Comparison of ENCODE assay signal across 33 cellular contexts in the genomic region with DNA sequence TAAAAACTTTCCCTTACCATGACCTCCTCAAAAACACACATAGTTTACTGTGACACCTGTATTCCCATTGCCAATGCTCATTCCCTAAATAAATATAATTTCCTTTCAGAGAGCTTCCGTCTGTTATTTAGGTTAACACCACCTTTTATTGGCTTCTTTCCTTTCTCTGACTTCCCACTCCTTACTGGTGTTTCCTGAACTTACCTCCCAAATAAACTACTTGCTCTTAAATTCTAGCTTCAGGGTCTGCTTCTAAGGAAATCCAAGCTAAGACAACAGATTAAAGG.
"Had no signal": no experiment of that assay in that cellular context is flagged by ENCODE, and none has a peak within 500 bp of the region (broad histone marks: within the 10 kb centered on the region; RNA-seq: fewer than 3 reads in every experiment).

No MANE protein-coding gene starts in this region.

- H3K4me3 Mint-ChIP-seq: activated B cell treated with CpG ODN at 0.5 μM for 24 hours; activated CD8-positive, alpha-beta T cell treated with anti-CD3 and anti-CD28 coated beads for 36 hours; activated naive CD4-positive, alpha-beta T cell treated with anti-CD3 and anti-CD28 coated beads for 36 hours; activated naive CD4-positive, alpha-beta T cell treated with anti-CD3 and anti-CD28 coated beads, Interleukin-2, amount 50 U/mL, for 24 hours; activated T-cell treated with anti-CD3 and anti-CD28 coated beads, Interleukin-2, amount 50 U/mL, for 4 hours; activated T-helper 17 cell treated with anti-CD3 and anti-CD28 coated beads, Interleukin-2, amount 50 U/mL, for 72 hours; brain; T-helper 17 cell; T-helper 2 cell treated with Interferon-gamma antibody and Interleukin-4, amounts not matched to agents 5 μg/mL and 100 μg/mL, for 36 hours had no signal

- H3K27ac Mint-ChIP-seq: activated B cell treated with CpG ODN at 0.5 μM for 24 hours; activated naive CD4-positive, alpha-beta T cell treated with anti-CD3 and anti-CD28 coated beads for 36 hours; activated naive CD4-positive, alpha-beta T cell treated with anti-CD3 and anti-CD28 coated beads, Interleukin-2, amount 50 U/mL, for 24 hours; brain; T-helper 17 cell; T-helper 2 cell treated with Interferon-gamma antibody and Interleukin-4, amounts not matched to agents 5 μg/mL and 100 μg/mL, for 36 hours had no signal

- ATAC-seq: activated CD4-positive, CD25-positive, alpha-beta regulatory T cell treated with anti-CD3 and anti-CD28 coated beads, Interleukin-2, amount 50 U/mL, for 24 hours; activated CD8-positive, alpha-beta T cell treated with anti-CD3 and anti-CD28 coated beads for 36 hours; activated T-cell treated with anti-CD3 and anti-CD28 coated beads, Interleukin-2, amount 50 U/mL, for 4 hours; activated T-helper 17 cell treated with anti-CD3 and anti-CD28 coated beads, Interleukin-2, amount 50 U/mL, for 72 hours; gastroesophageal sphincter; T-helper 17 cell had no signal

- H3K4me1 ChIP-seq: breast epithelium, esophagus squamous epithelium had no signal

- H3K27ac ChIP-seq: breast epithelium, cardiac muscle cell, coronary artery, epithelial cell of prostate, esophagus squamous epithelium, gastroesophageal sphincter, WERI-Rb-1 had no signal

- H3K4me1 Mint-ChIP-seq: activated B cell treated with CpG ODN at 0.5 μM for 24 hours, brain had no signal

- H3K36me3 ChIP-seq: breast epithelium had no signal

- FAIRE-seq: endometrium, endothelial cell of umbilical vein had no signal

- H3K27me3 Mint-ChIP-seq: activated B cell treated with CpG ODN at 0.5 μM for 24 hours; activated CD8-positive, alpha-beta T cell treated with anti-CD3 and anti-CD28 coated beads for 36 hours; activated naive CD4-positive, alpha-beta T cell treated with anti-CD3 and anti-CD28 coated beads, Interleukin-2, amount 50 U/mL, for 24 hours; activated T-helper 17 cell treated with anti-CD3 and anti-CD28 coated beads, Interleukin-2, amount 50 U/mL, for 72 hours; brain; T-helper 17 cell had no signal

- H3K4me3 ChIP-seq: adrenal gland, breast epithelium, cardiac muscle cell, coronary artery, esophagus squamous epithelium, gastroesophageal sphincter had no signal

- DNase-seq: activated B cell treated with CpG ODN at 0.5 μM for 24 hours; activated CD4-positive, alpha-beta T cell treated with anti-CD3 and anti-CD28 coated beads for 48 hours; activated CD4-positive, alpha-beta T cell treated with anti-CD3 and anti-CD28 coated beads, Interleukin-2, amount 50 U/mL, for 1 hour; activated CD4-positive, alpha-beta T cell treated with anti-CD3 and anti-CD28 coated beads, Interleukin-2, amount 50 U/mL, for 48 hours; activated CD8-positive, alpha-beta memory T cell treated with anti-CD3 and anti-CD28 coated beads for 24 hours; activated CD8-positive, alpha-beta T cell treated with anti-CD3 and anti-CD28 coated beads for 36 hours; activated effector memory CD4-positive, alpha-beta T cell treated with Interleukin-2 at 50 U/mL for 16 hours; activated naive CD4-positive, alpha-beta T cell treated with anti-CD3 and anti-CD28 coated beads for 36 hours; activated T-cell treated with anti-CD3 and anti-CD28 coated beads, Interleukin-2, amount 50 U/mL, for 4 hours; amygdala; aorta; central memory CD4-positive, alpha-beta T cell; dermis blood vessel endothelial cell; effector CD8-positive, alpha-beta T cell; esophagus squamous epithelium; foreskin melanocyte; T-helper 1 cell; T-helper 17 cell; T1000; WERI-Rb-1 had no signal

- H3K27me3 ChIP-seq: adrenal gland, breast epithelium, cardiac muscle cell, esophagus squamous epithelium, gastroesophageal sphincter had no signal
